10 cellular contexts compared by ENCODE assay signal in the genomic region with DNA sequence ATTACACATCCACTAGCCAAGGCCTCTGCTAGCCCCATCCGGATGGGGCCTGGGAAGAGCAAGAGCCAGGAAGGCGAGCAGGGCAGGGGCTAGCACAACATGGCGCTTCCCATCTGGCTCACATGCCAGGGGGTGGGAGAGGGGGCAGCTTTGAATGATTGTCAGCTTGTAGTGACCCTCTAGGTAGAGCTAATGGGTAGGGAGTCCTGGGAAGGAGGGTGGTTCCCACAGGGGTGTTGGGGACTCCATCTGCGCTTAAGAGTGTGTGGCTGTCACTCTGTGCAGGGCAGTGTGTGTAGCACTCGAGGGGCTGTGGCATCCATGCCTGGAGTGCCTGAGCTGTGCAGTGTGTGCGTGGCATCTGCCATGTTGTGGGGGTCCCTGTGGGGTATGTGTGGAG. TPM values are rescaled to one million over a fixed set of nuclear protein-coding genes. Genes with fewer than 3 reads are reported as not detected.
DNase-seq lines count a peak whose midpoint lies in the region; ATAC-seq and TF ChIP-seq lines count a peak whose summit lies in the region.
"Had no signal": no experiment of that assay in that cellular context is flagged by ENCODE, and none has a peak within 500 bp of the region (broad histone marks: within the 10 kb centered on the region; RNA-seq: fewer than 3 reads in every experiment).

No MANE protein-coding gene starts in this region.

- 82 to 83% methylated on average over 6 of the region's 6 CpGs for WGBS in heart right ventricle, 2 donors

- H3K9me3 ChIP-seq in heart right ventricle, result no peaks in the 10 kb centered on the region
- no peaks in the 10 kb centered on the region for H3K9me3 ChIP-seq in muscle layer of duodenum (ENCODE audit: control insufficient read depth in 1 of 2, low read length in 2 of 2)

- peak overlapping the region; percentile 89 for H3K4me3 Mint-ChIP-seq in type B pancreatic cell

- H3K36me3 ChIP-seq in heart right ventricle (peaks cover 0 to 3% (median 0%) of the 10 kb centered on the region in 9 donors), muscle layer of duodenum (ENCODE audit: control insufficient read depth in 1 of 2, insufficient read depth in 2 of 2, low read length in 2 of 2) (no peaks in the 10 kb centered on the region)

- peaks cover 37% of the 10 kb centered on the region for H3K27me3 Mint-ChIP-seq in type B pancreatic cell

- ATAC-seq in heart right ventricle, result no peak
- ATAC-seq in left cardiac atrium, result no peak

- peak overlapping the region in 9 of 10 donors; percentile 81 to 91 (median 87) for H3K27ac ChIP-seq in heart right ventricle
- H3K27ac ChIP-seq in cingulate gyrus (ENCODE audit: low read depth, low read length), result peak overlapping the region; percentile 65
- peak overlapping the region; percentile 23 for H3K27ac ChIP-seq in muscle layer of duodenum (ENCODE audit: low read length)

- peaks cover 37 to 94% (median 87%) of the 10 kb centered on the region in 9 donors for H3K4me1 ChIP-seq in heart right ventricle
- H3K4me1 ChIP-seq in muscle layer of duodenum (ENCODE audit: control insufficient read depth in 1 of 2, insufficient read depth in 2 of 2, low read length in 2 of 2), result peaks cover 12 to 57% of the 10 kb centered on the region in 2 donors

- intact Hi-C loops in heart right ventricle (cut with DNase I) (no loop called here), left cardiac atrium (cut with DNase I) (no loop called here), posterior cingulate gyrus (cut with DNase I) (no loop called here)

- peaks cover 59% of the 10 kb centered on the region for H3K4me1 Mint-ChIP-seq in type B pancreatic cell (ENCODE audit: unreplicated experiment)

- H3K27me3 ChIP-seq in heart right ventricle, result peaks cover 0 to 27% (median 0%) of the 10 kb centered on the region in 7 donors
- H3K27me3 ChIP-seq in muscle layer of duodenum (ENCODE audit: low read depth, low read length), result no peaks in the 10 kb centered on the region

- no peak for DNase-seq in heart right ventricle
- DNase-seq in left cardiac atrium, result no peak
- no peak for DNase-seq in type B pancreatic cell (ENCODE audit: extremely low spot score, unreplicated experiment)
- DNase-seq in SHP77 treated with DMSO at 0.1 percent for 48 hours (lab: John Stamatoyannopoulos, UW), result no peak
- DNase-seq in posterior cingulate gyrus, result no peak
- DNase-seq in activated effector memory CD4-positive, alpha-beta T cell treated with Interleukin-2 at 50 U/mL for 16 hours, result no peak
- DNase-seq: CD4-positive, alpha-beta T cell had no signal

- no peak for TF ChIP-seq CTCF in heart right ventricle (IDR thresholded peaks at IDR 0.05)
- no peak for TF ChIP-seq CTCF in type B pancreatic cell (conservative IDR thresholded peaks at IDR 0.05)

- H3K4me3 ChIP-seq in heart right ventricle, result peak overlapping the region in 3 of 10 donors; percentile 26 to 42 (median 35)
- no peak overlapping the region for H3K4me3 ChIP-seq in muscle layer of duodenum (ENCODE audit: low read depth in 1 of 2, low read length in 2 of 2)

- peak overlapping the region; percentile 98 for H3K27ac Mint-ChIP-seq in type B pancreatic cell
- H3K27ac Mint-ChIP-seq: activated T-helper 1 cell treated with anti-CD3 and anti-CD28 coated beads, Interleukin-12 subunit alpha, Interleukin-12 subunit beta, Interleukin-2, Interleukin-4 antibody, amounts not matched to agents 30 ng/mL and 10 ng/mL and 1 ng/mL, durations not matched to agents 14 hours and 24 hours and 36 hours; CD4-positive, alpha-beta T cell had no signal

- no peaks in the 10 kb centered on the region for H3K9me3 Mint-ChIP-seq in type B pancreatic cell
- H3K9me3 Mint-ChIP-seq: activated T-helper 1 cell treated with anti-CD3 and anti-CD28 coated beads, Interleukin-12 subunit alpha, Interleukin-12 subunit beta, Interleukin-2, Interleukin-4 antibody, amounts not matched to agents 30 ng/mL and 10 ng/mL and 1 ng/mL, durations not matched to agents 14 hours and 24 hours and 36 hours; CD4-positive, alpha-beta T cell had no signal

- H3K36me3 Mint-ChIP-seq in type B pancreatic cell, result peaks cover 13% of the 10 kb centered on the region

RNA-seq across cellular contexts. Expression of a gene that starts 24.5 kb away (rescaled TPM):
- total RNA-seq in heart right ventricle (10 to 100 TPM; 48.3 to 78.4 (median 68.0) TPM), left cardiac atrium (10 to 100 TPM; 54.1 to 91.9 TPM), type B pancreatic cell (ENCODE audit: low replicate concordance) (114 and 333 TPM in 2 replicates)
- polyA plus RNA-seq in heart right ventricle, result 10 to 100 TPM; 31.5 to 33.2 TPM

Comparison
In these comparisons a context has a peak if more than half of its experiments do, and no peak if none do; other contexts are left out.
1. H3K27ac ChIP-seq: peak in every context shown above with its lines; median percentile 87 in heart right ventricle; 65 in cingulate gyrus; 23 in muscle layer of duodenum.